Comparison of ENCODE assay signal across 9 cellular contexts in genomic region chr9:105510024-105510423, GRCh38. TPM values are rescaled to one million over a fixed set of nuclear protein-coding genes. Genes with fewer than 3 reads are reported as not detected.
DNase-seq lines count a peak whose midpoint lies in the region; ATAC-seq and TF ChIP-seq lines count a peak whose summit lies in the region.
"Had no signal": no experiment of that assay in that cellular context is flagged by ENCODE, and none has a peak within 500 bp of the region (broad histone marks: within the 10 kb centered on the region; RNA-seq: fewer than 3 reads in every experiment).

No MANE protein-coding gene starts in this region.

- H3K4me3 Mint-ChIP-seq in CD14-positive monocyte = no peak overlapping the region
- no peak overlapping the region for H3K4me3 Mint-ChIP-seq in immature natural killer cell

- no peak overlapping the region for H3K4me3 ChIP-seq in fibroblast of lung (replicated peaks in 1 of 4; ENCODE audit: control extremely low read depth in 1 of 4, insufficient read depth in 1 of 4, low read depth in 3 of 4, low read length in 4 of 4)

- H3K27me3 Mint-ChIP-seq in CD14-positive monocyte (ENCODE audit: low read depth in 3 of 3) (no peaks in the 10 kb centered on the region), immature natural killer cell (ENCODE audit: low read depth in 3 of 3) (no peaks in the 10 kb centered on the region)

- peak overlapping the region; percentile 19 for H3K4me2 ChIP-seq in fibroblast of lung (ENCODE audit: extremely low read depth, insufficient read depth, low read length)

- DNase-seq in EL = peak; percentile 74
- peak; percentile 71 to 96 for DNase-seq in fibroblast of lung (ENCODE audit: low read depth in 2 of 2)
- DNase-seq in CD14-positive monocyte (ENCODE audit: low spot score) = no peak
- DNase-seq in GF-D8 (lab: John Stamatoyannopoulos, UW) = no peak
- DNase-seq in immature natural killer cell = no peak
- DNase-seq in stimulated activated CD4-positive, alpha-beta T cell treated with anti-CD3 and anti-CD28 coated beads, Interleukin-4, amount 100 ng/mL, for 1 hour = no peak
- DNase-seq: Right ventricle myocardium superior had no signal

- H2AFZ ChIP-seq in fibroblast of lung (ENCODE audit: low read length) = no peak overlapping the region

- ATAC-seq in GM21381 (IDR thresholded peaks at IDR 0.05; ENCODE audit: unreplicated experiment) (peak; percentile 71), HG03432 (IDR thresholded peaks at IDR 0.05; ENCODE audit: unreplicated experiment) (peak; percentile 91)

- H3K4me1 Mint-ChIP-seq in CD14-positive monocyte (peaks cover 29% of the 10 kb centered on the region), immature natural killer cell (no peaks in the 10 kb centered on the region)

- H3K9ac ChIP-seq in fibroblast of lung (ENCODE audit: insufficient read depth, low read length) = no peak overlapping the region

- no peak for TF ChIP-seq CTCF in fibroblast of lung (conservative IDR thresholded peaks at IDR 0.05 in 1 of 2, IDR thresholded peaks at IDR 0.05 in 1 of 2; ENCODE audit: low read depth in 1 of 2, low read length in 2 of 2)
- no peak for TF ChIP-seq CTCF in CD14-positive monocyte (IDR thresholded peaks at IDR 0.05)

- no peaks in the 10 kb centered on the region for H3K27me3 ChIP-seq in fibroblast of lung (ENCODE audit: control insufficient read depth, insufficient read depth, low read length)

- H3K9me3 Mint-ChIP-seq in CD14-positive monocyte (no peaks in the 10 kb centered on the region), immature natural killer cell (no peaks in the 10 kb centered on the region)

- H4K20me1 ChIP-seq in fibroblast of lung (ENCODE audit: control insufficient read depth, extremely low read depth, insufficient read depth, low read length) = no peaks in the 10 kb centered on the region

- H3K27ac Mint-ChIP-seq in CD14-positive monocyte (no peak overlapping the region), immature natural killer cell (no peak overlapping the region)

- no peak overlapping the region for H3K27ac ChIP-seq in fibroblast of lung (ENCODE audit: insufficient read depth, low read length)

- no peaks in the 10 kb centered on the region for H3K79me2 ChIP-seq in fibroblast of lung (ENCODE audit: control insufficient read depth, insufficient read depth, low read length)

- peaks cover 1% of the 10 kb centered on the region for H3K36me3 ChIP-seq in fibroblast of lung (ENCODE audit: control insufficient read depth, insufficient read depth, low read length)

- intact Hi-C loops in CD14-positive monocyte (cut with micrococcal nuclease) = no loop called here

- H3K9me3 ChIP-seq in fibroblast of lung (ENCODE audit: control insufficient read depth, insufficient read depth, low read depth, low read length) = no peaks in the 10 kb centered on the region

- H3K36me3 Mint-ChIP-seq in CD14-positive monocyte (peaks cover 4 to 10% of the 10 kb centered on the region in 2 donors), immature natural killer cell (peaks cover 0 to 10% (median 0%) of the 10 kb centered on the region in 3 donors)

- H3K4me1 ChIP-seq in fibroblast of lung (ENCODE audit: control insufficient read depth, extremely low read depth, insufficient read depth, low read length) = peaks cover 5% of the 10 kb centered on the region

RNA-seq across cellular contexts. Expression of gene FKTN, which starts 47.9 kb away (rescaled TPM):
- total RNA-seq in fibroblast of lung = 29.0 and 32.9 TPM in 2 replicates
- 22.8 and 31.0 TPM in 2 replicates for polyA plus RNA-seq in fibroblast of lung
- polyA plus RNA-seq in fibroblast of lung (2012) = 11.1 and 15.7 TPM in 2 replicates
- polyA minus RNA-seq in fibroblast of lung (ENCODE audit: low replicate concordance) = 4.6 and 15.7 TPM in 2 replicates
- polyA plus RNA-seq in CD14-positive monocyte = 1 to 10 TPM; 1.7 to 3.2 TPM
- polyA plus RNA-seq in immature natural killer cell = 1 to 10 TPM in 2 of 3 donors, under 1 TPM in 1; 0.52 to 3.8 (median 1.5) TPM

Comparison
In these comparisons a context has a peak if more than half of its experiments do, and no peak if none do; other contexts are left out.
1. DNase-seq: peak in EL (single experiment) and fibroblast of lung (2 of 2); none in CD14-positive monocyte (single experiment), GF-D8 (single experiment), immature natural killer cell (0 of 3) and stimulated activated CD4-positive, alpha-beta T cell treated with anti-CD3 and anti-CD28 coated beads, Interleukin-4, amount 100 ng/mL, for 1 hour (single experiment).